In genomic region chr17:46044286-46044928, GRCh38 we compare ENCODE assay signal across 8 cellular contexts.
DNase-seq lines count a peak whose midpoint lies in the region; TF ChIP-seq lines count a peak whose summit lies in the region.

No MANE protein-coding gene starts in this region.

- in situ Hi-C loops in ACHN (cut with HindIII; ENCODE audit: low pct_ligation_motif_present, low pct_unique_long_range_greater_than_20kb, low sequenced_read_pairs) = no loop called here
- in situ Hi-C loops in GM13977 (cut with MboI; ENCODE audit: low pct_unique_long_range_greater_than_20kb, low sequenced_read_pairs, unreplicated experiment) = no loop called here

- TF ChIP-seq CTCF in GM13977 (IDR thresholded peaks at IDR 0.05; ENCODE audit: extremely low read depth, insufficient read depth, missing control alignments) = peak; percentile 72

- peak; percentile 91 for DNase-seq in ACHN
- DNase-seq in GM13977 (ENCODE audit: low spot score) = no peak
- DNase-seq in NCI-H2227 (lab: John Stamatoyannopoulos, UW; ENCODE audit: unreplicated experiment) = peak; percentile 67
- DNase-seq in activated CD4-positive, alpha-beta T cell treated with anti-CD3 and anti-CD28 coated beads for 1 hour = peak; percentile 30
- peak; percentile 28 for DNase-seq in effector CD8-positive, alpha-beta T cell (lab: John Stamatoyannopoulos, UW)
- peak; percentile 97 for DNase-seq in medulla oblongata (ENCODE audit: extremely low spot score)
- DNase-seq in stimulated activated CD8-positive, alpha-beta memory T cell treated with anti-CD3 and anti-CD28 coated beads, Interleukin-7, amount 100 ng/mL, for 1 hour (ENCODE audit: low read depth in 2 of 2) = peak; percentile 14 to 30
- no peak for DNase-seq in NK-92 treated with Interleukin-12 subunit alpha and Interleukin-12 subunit beta, amount 100 ng/mL, for 24 hours (lab: John Stamatoyannopoulos, UW)

Comparison
In these comparisons a context has a peak if more than half of its experiments do, and no peak if none do; other contexts are left out.
1. DNase-seq: peak in ACHN (single experiment), NCI-H2227 (single experiment), activated CD4-positive, alpha-beta T cell treated with anti-CD3 and anti-CD28 coated beads for 1 hour (single experiment), effector CD8-positive, alpha-beta T cell (single experiment), medulla oblongata (single experiment) and stimulated activated CD8-positive, alpha-beta memory T cell treated with anti-CD3 and anti-CD28 coated beads, Interleukin-7, amount 100 ng/mL, for 1 hour (2 of 2); none in GM13977 (single experiment) and NK-92 treated with Interleukin-12 subunit alpha and Interleukin-12 subunit beta, amount 100 ng/mL, for 24 hours (single experiment).